Comparison of ENCODE assay signal across 1 cellular context in genomic region chr6:4109363-4109815, GRCh38.
TF ChIP-seq lines count a peak whose summit lies in the region.

No MANE protein-coding gene starts in this region.

TF ChIP-seq in HEK293, 187 proteins besides CTCF, POLR2A, EP300 and RAD21 (continued from another document):
- TF ChIP-seq KLF8 (tag by site-specific recombination; IDR thresholded peaks at IDR 0.05) (peak; percentile 27; the same call in 1 of the 2 replicates), GLI2 (tag by site-specific recombination; IDR thresholded peaks at IDR 0.05; ENCODE audit: borderline replicate concordance, low read depth) (peak; percentile 69), ZNF677 (tag by site-specific recombination; IDR thresholded peaks at IDR 0.05) (peak; percentile 63), ATF2 (tag by site-specific recombination; IDR thresholded peaks at IDR 0.05; ENCODE audit: low read depth) (peak; percentile 35; the same call in 1 of the 2 replicates)
- TF ChIP-seq, protein P1, sequence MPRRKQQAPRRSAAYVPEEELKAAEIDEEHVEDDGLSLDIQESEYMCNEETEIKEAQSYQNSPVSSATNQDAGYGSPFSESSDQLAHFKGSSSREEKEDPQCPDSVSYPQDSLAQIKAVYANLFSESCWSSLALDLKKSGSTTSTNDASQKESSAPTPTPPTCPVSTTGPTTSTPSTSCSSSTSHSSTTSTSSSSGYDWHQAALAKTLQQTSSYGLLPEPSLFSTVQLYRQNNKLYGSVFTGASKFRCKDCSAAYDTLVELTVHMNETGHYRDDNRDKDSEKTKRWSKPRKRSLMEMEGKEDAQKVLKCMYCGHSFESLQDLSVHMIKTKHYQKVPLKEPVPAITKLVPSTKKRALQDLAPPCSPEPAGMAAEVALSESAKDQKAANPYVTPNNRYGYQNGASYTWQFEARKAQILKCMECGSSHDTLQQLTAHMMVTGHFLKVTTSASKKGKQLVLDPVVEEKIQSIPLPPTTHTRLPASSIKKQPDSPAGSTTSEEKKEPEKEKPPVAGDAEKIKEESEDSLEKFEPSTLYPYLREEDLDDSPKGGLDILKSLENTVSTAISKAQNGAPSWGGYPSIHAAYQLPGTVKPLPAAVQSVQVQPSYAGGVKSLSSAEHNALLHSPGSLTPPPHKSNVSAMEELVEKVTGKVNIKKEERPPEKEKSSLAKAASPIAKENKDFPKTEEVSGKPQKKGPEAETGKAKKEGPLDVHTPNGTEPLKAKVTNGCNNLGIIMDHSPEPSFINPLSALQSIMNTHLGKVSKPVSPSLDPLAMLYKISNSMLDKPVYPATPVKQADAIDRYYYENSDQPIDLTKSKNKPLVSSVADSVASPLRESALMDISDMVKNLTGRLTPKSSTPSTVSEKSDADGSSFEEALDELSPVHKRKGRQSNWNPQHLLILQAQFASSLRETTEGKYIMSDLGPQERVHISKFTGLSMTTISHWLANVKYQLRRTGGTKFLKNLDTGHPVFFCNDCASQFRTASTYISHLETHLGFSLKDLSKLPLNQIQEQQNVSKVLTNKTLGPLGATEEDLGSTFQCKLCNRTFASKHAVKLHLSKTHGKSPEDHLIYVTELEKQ (tag by site-specific recombination; IDR thresholded peaks at IDR 0.05; ENCODE audit: borderline replicate concordance): peak; percentile 38; the same call in 1 of the 2 replicates
- TF ChIP-seq, protein P2, sequence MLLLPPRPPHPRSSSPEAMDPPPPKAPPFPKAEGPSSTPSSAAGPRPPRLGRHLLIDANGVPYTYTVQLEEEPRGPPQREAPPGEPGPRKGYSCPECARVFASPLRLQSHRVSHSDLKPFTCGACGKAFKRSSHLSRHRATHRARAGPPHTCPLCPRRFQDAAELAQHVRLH (tag by site-specific recombination; IDR thresholded peaks at IDR 0.05): 0 out of 2 replicates have a peak, but pooled peaks have one; percentile 25
TF ChIP-seq in HEK293: peak in this region for 26; not testable (repeated sequence) for 161.
